ENCODE assay signal across 8 cellular contexts in genomic region chr10:15585303-15585715, GRCh38.
DNase-seq lines count a peak whose midpoint lies in the region; ATAC-seq and TF ChIP-seq lines count a peak whose summit lies in the region.

No MANE protein-coding gene starts in this region.

- no peaks in the 10 kb centered on the region for H3K36me3 ChIP-seq in OCI-LY3 (replicated peaks; ENCODE audit: low read depth, low read length)

- H3K4me1 Mint-ChIP-seq in natural killer cell, result no peaks in the 10 kb centered on the region

- H3K4me1 ChIP-seq in OCI-LY3 (ENCODE audit: low read length), result no peaks in the 10 kb centered on the region

- H3K9me3 ChIP-seq in OCI-LY3 (ENCODE audit: insufficient read depth, low read length), result no peaks in the 10 kb centered on the region

- no peaks in the 10 kb centered on the region for H4K20me1 ChIP-seq in OCI-LY3 (ENCODE audit: insufficient read depth, low read length)

- H3K4me3 ChIP-seq in OCI-LY3 (ENCODE audit: low read length), result no peak overlapping the region

- TF ChIP-seq CTCF in OCI-LY3 (IDR thresholded peaks at IDR 0.05; ENCODE audit: low read depth, low read length) (peak; percentile 67), natural killer cell (IDR thresholded peaks at IDR 0.05) (no peak)

- intact Hi-C loops in natural killer cell (cut with micrococcal nuclease), result no loop called here

- no peak overlapping the region for H3K4me3 Mint-ChIP-seq in natural killer cell

- no peak overlapping the region for H2AFZ ChIP-seq in OCI-LY3 (ENCODE audit: low read depth, low read length)

- H3K79me2 ChIP-seq in OCI-LY3 (ENCODE audit: low read length), result no peaks in the 10 kb centered on the region

- H3K4me2 ChIP-seq in OCI-LY3 (ENCODE audit: low read length), result no peak overlapping the region

- H3K9me3 Mint-ChIP-seq in natural killer cell, result peaks cover 0 to 4% of the 10 kb centered on the region in 2 donors

- H3K27ac ChIP-seq in OCI-LY3 (ENCODE audit: low read length), result no peak overlapping the region

- H3K36me3 Mint-ChIP-seq in natural killer cell, result no peaks in the 10 kb centered on the region

- H3K27me3 ChIP-seq in OCI-LY3 (ENCODE audit: low read depth, low read length), result no peaks in the 10 kb centered on the region; the same call in 1 of the 2 replicates

- no peak overlapping the region for H3K27ac Mint-ChIP-seq in natural killer cell

- H3K9ac ChIP-seq in OCI-LY3 (ENCODE audit: low read length), result no peak overlapping the region

- peak; percentile 80 for ATAC-seq in GM18907 (IDR thresholded peaks at IDR 0.05; ENCODE audit: unreplicated experiment)
- peak; percentile 92 for ATAC-seq in HG03159 (IDR thresholded peaks at IDR 0.05; ENCODE audit: unreplicated experiment)
- no peak for ATAC-seq in natural killer cell

- DNase-seq in D341Med (ENCODE audit: low spot score) (peak; percentile 89), anterior cingulate cortex (lab: John Stamatoyannopoulos, UW) (peak in 40 of 58 donors; percentile 1 to 65 (median 16)), iPS-NIHi11 (ENCODE audit: low spot score) (peak; percentile 80), natural killer cell (no peak)
- DNase-seq in stimulated activated CD4-positive, alpha-beta T cell treated with anti-CD3 and anti-CD28 coated beads, Interleukin-4, amount 100 ng/mL, for 1 hour, result peak; percentile 21

- H3K27me3 Mint-ChIP-seq in natural killer cell (ENCODE audit: low read depth in 2 of 2), result peaks cover 0 to under 1% of the 10 kb centered on the region in 2 donors

Comparison
In these comparisons a context has a peak if more than half of its experiments do, and no peak if none do; other contexts are left out.
1. ATAC-seq: peak in GM18907 (single experiment) and HG03159 (single experiment); none in natural killer cell (0 of 3).